In the genomic region with DNA sequence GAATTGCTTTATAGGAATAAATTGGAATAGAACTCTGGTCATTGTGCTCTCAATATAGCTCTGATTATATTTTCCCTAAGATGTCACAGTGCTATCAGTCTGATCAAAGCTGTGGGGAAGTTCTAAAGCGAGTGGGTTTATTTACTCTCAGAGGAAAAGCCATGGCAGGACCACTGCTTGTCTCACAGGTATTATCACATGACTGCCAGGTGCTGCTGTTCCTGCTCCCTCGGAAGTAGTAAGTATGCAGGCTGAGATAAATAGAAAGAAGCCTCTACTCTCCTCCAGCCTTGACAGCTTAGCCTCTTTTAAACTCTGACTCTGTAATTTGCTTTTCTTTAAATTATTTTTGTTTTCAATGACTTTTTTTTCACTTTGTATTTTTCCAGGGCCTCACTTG, we compare ENCODE assay signal across 20 cellular contexts. TPM values are rescaled to one million over a fixed set of nuclear protein-coding genes. Genes with fewer than 3 reads are reported as not detected.
"Had no signal": no experiment of that assay in that cellular context is flagged by ENCODE, and none has a peak within 500 bp of the region (broad histone marks: within the 10 kb centered on the region; RNA-seq: fewer than 3 reads in every experiment).

No MANE protein-coding gene starts in this region.

- H3K4me1 ChIP-seq: right lobe of liver had no signal

- H3K27ac ChIP-seq: left lung, pancreas, right lobe of liver, thoracic aorta, upper lobe of left lung had no signal

- H3K4me1 Mint-ChIP-seq: activated naive CD4-positive, alpha-beta T cell treated with anti-CD3 and anti-CD28 coated beads, Interleukin-2, amount 50 U/mL, for 24 hours had no signal

- H3K4me3 ChIP-seq: heart right ventricle, left lung, pancreas, right lobe of liver, thoracic aorta, upper lobe of left lung had no signal

- H3K36me3 Mint-ChIP-seq: activated naive CD4-positive, alpha-beta T cell treated with anti-CD3 and anti-CD28 coated beads, Interleukin-2, amount 50 U/mL, for 24 hours; naive thymus-derived CD8-positive, alpha-beta T cell had no signal

- H3K4me3 Mint-ChIP-seq: activated naive CD4-positive, alpha-beta T cell treated with anti-CD3 and anti-CD28 coated beads, Interleukin-2, amount 50 U/mL, for 24 hours; activated T-cell treated with anti-CD3 and anti-CD28 coated beads, Interleukin-2, amount 50 U/mL, for 72 hours; naive thymus-derived CD8-positive, alpha-beta T cell had no signal

- ATAC-seq: activated T-cell treated with anti-CD3 and anti-CD28 coated beads, Interleukin-2, amount 50 U/mL, for 72 hours; esophagus mucosa; left lung; naive thymus-derived CD8-positive, alpha-beta T cell; pancreas; right lobe of liver had no signal

- DNase-seq: activated CD4-positive, alpha-beta T cell treated with anti-CD3 and anti-CD28 coated beads for 1 hour; activated gamma-delta T cell; activated T-cell treated with anti-CD3 and anti-CD28 coated beads, Interleukin-2, amount 50 U/mL, for 72 hours; cerebellar nuclear complex; effector CD4-positive, alpha-beta T cell; heart right ventricle; left lung; mesendoderm; naive thymus-derived CD8-positive, alpha-beta T cell; pancreas; right lobe of liver; small intestine; stimulated activated CD4-positive, alpha-beta T cell treated with anti-CD3 and anti-CD28 coated beads, Interleukin-15, amount 100 ng/mL, for 24 hours; stimulated activated CD4-positive, alpha-beta T cell treated with anti-CD3 and anti-CD28 coated beads, Interleukin-2, amount 100 ng/mL, for 48 hours; upper lobe of left lung had no signal

- H3K9me3 Mint-ChIP-seq: activated naive CD4-positive, alpha-beta T cell treated with anti-CD3 and anti-CD28 coated beads, Interleukin-2, amount 50 U/mL, for 24 hours; activated T-cell treated with anti-CD3 and anti-CD28 coated beads, Interleukin-2, amount 50 U/mL, for 72 hours had no signal

- H3K9me3 ChIP-seq: heart right ventricle, left lung, pancreas, right lobe of liver, thoracic aorta, upper lobe of left lung had no signal

- H3K27me3 Mint-ChIP-seq: activated naive CD4-positive, alpha-beta T cell treated with anti-CD3 and anti-CD28 coated beads, Interleukin-2, amount 50 U/mL, for 24 hours; naive thymus-derived CD8-positive, alpha-beta T cell had no signal

- H3K27ac Mint-ChIP-seq: activated naive CD4-positive, alpha-beta T cell treated with anti-CD3 and anti-CD28 coated beads, Interleukin-2, amount 50 U/mL, for 24 hours; activated T-cell treated with anti-CD3 and anti-CD28 coated beads, Interleukin-2, amount 50 U/mL, for 72 hours; naive thymus-derived CD8-positive, alpha-beta T cell had no signal

- H3K27me3 ChIP-seq: heart right ventricle, left lung, pancreas, right lobe of liver, upper lobe of left lung had no signal

RNA-seq across cellular contexts. Expression of gene UTS2B, which starts 49.1 kb away (rescaled TPM):
- total RNA-seq: activated CD8-positive, alpha-beta memory T cell treated with anti-CD3 and anti-CD28 coated beads for 36 hours; activated T-cell treated with anti-CD3 and anti-CD28 coated beads, Interleukin-2, amount 50 U/mL, for 72 hours; bronchial epithelial cell; esophagus mucosa; naive thymus-derived CD8-positive, alpha-beta T cell had no signal
- polyA plus RNA-seq: naive thymus-derived CD8-positive, alpha-beta T cell had no signal
